Comparison of ENCODE assay signal across 15 cellular contexts in the genomic region with DNA sequence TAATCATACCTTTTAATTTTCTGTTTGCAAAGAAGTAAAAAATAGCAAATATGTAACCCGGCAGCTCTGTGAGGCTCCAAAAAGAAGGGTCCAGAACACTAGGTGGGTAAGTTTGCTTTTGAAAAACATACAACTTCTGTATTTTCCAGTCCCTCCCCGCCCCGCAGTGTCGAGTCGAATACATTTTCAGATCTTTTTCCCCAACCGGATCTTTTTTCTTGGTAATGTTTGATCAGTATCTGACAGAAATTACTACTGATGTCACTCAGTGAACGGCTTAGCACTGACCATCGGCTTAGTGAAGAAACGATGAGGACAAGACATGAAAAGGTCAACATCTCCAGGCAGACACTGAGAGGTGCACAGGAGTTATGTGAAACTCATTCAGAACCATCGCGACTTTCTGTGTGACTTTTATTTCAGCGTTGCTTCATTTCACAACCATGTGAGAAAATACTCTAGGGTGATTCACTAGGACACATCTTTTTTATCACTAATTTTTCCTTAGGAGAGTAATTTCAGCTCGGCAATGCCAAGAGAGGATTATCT. TPM values are rescaled to one million over a fixed set of nuclear protein-coding genes. Genes with fewer than 3 reads are reported as not detected.
DNase-seq lines count a peak whose midpoint lies in the region; ATAC-seq, FAIRE-seq and TF ChIP-seq lines count a peak whose summit lies in the region.
"Had no signal": no experiment of that assay in that cellular context is flagged by ENCODE, and none has a peak within 500 bp of the region (broad histone marks: within the 10 kb centered on the region; RNA-seq: fewer than 3 reads in every experiment).

No MANE protein-coding gene starts in this region.

- H3K4me3 Mint-ChIP-seq in GM23338 (peak overlapping the region; percentile 71), astrocyte (ENCODE audit: unreplicated experiment) (peak overlapping the region; percentile 64), immature natural killer cell (peak overlapping the region in 4 of 5 donors; percentile 6 to 56 (median 28))
- H3K4me3 Mint-ChIP-seq: activated CD4-positive, alpha-beta T cell treated with anti-CD3 and anti-CD28 coated beads, Interleukin-2, amount 10 ng/mL, durations not matched to agents 24 days and 14 days had no signal

- H3K27me3 ChIP-seq in GM23338 (ENCODE audit: insufficient read depth) (peaks cover 85% of the 10 kb centered on the region), astrocyte (ENCODE audit: insufficient read depth, low read length) (peaks cover 54% of the 10 kb centered on the region), smooth muscle cell (ENCODE audit: low read depth) (peaks cover 97% of the 10 kb centered on the region)

- H3F3A ChIP-seq in GM23338 (replicated peaks; ENCODE audit: low read depth) = peaks cover 4% of the 10 kb centered on the region; the same call in 1 of the 2 replicates
- H3F3A ChIP-seq in smooth muscle cell (ENCODE audit: low read depth) = no peaks in the 10 kb centered on the region

- H3K27ac Mint-ChIP-seq in GM23338 (no peak overlapping the region), astrocyte (ENCODE audit: unreplicated experiment) (no peak overlapping the region), immature natural killer cell (no peak overlapping the region)
- H3K27ac Mint-ChIP-seq: activated CD4-positive, alpha-beta T cell treated with anti-CD3 and anti-CD28 coated beads, Interleukin-2, amount 10 ng/mL, durations not matched to agents 24 days and 14 days; T-cell had no signal

- H3K4me1 Mint-ChIP-seq in GM23338 = peaks cover 20% of the 10 kb centered on the region
- H3K4me1 Mint-ChIP-seq in astrocyte (ENCODE audit: low read depth, unreplicated experiment) = peaks cover 9% of the 10 kb centered on the region
- peaks cover 22 to 34% of the 10 kb centered on the region in 2 donors for H3K4me1 Mint-ChIP-seq in immature natural killer cell

- H3K9me3 ChIP-seq in astrocyte (ENCODE audit: insufficient read depth, low read depth, low read length) (peaks cover 2% of the 10 kb centered on the region), smooth muscle cell (replicated peaks; ENCODE audit: low read depth) (no peaks in the 10 kb centered on the region)
- H3K9me3 ChIP-seq: left lung had no signal

- peaks cover 64% of the 10 kb centered on the region for H3K27me3 Mint-ChIP-seq in GM23338 (ENCODE audit: insufficient read depth, low read depth, poor library complexity)
- H3K27me3 Mint-ChIP-seq in astrocyte (ENCODE audit: low read depth, unreplicated experiment) = peaks cover 46% of the 10 kb centered on the region
- H3K27me3 Mint-ChIP-seq in immature natural killer cell (ENCODE audit: low read depth in 3 of 3) = peaks cover 9 to 34% (median 32%) of the 10 kb centered on the region in 3 donors

- no peaks in the 10 kb centered on the region; the same call in 2 of the 3 replicates for H3K36me3 Mint-ChIP-seq in GM23338 (ENCODE audit: low read depth)
- H3K36me3 Mint-ChIP-seq in astrocyte (ENCODE audit: low read depth, unreplicated experiment) = no peaks in the 10 kb centered on the region
- H3K36me3 Mint-ChIP-seq in immature natural killer cell = peaks cover 15 to 29% (median 28%) of the 10 kb centered on the region in 3 donors

- no peak for FAIRE-seq in astrocyte (lab: Jason Lieb, UNC)

- H3K79me2 ChIP-seq in GM23338 (replicated peaks; ENCODE audit: insufficient read depth) (no peaks in the 10 kb centered on the region), astrocyte (ENCODE audit: insufficient read depth, low read length) (no peaks in the 10 kb centered on the region), smooth muscle cell (ENCODE audit: low read depth) (no peaks in the 10 kb centered on the region)

- DNase-seq in GM23338 (ENCODE audit: low spot score) = no peak
- DNase-seq in astrocyte (ENCODE audit: low read depth) = no peak
- no peak for DNase-seq in immature natural killer cell
- no peak for DNase-seq in smooth muscle cell (lab: John Stamatoyannopoulos, UW; ENCODE audit: unreplicated experiment)
- no peak for DNase-seq in D341Med (ENCODE audit: low spot score)
- DNase-seq in NCI-H82 treated with DMSO at 0.1 percent for 48 hours (lab: John Stamatoyannopoulos, UW; ENCODE audit: unreplicated experiment) = no peak
- DNase-seq: activated CD4-positive, alpha-beta T cell treated with anti-CD3 and anti-CD28 coated beads, Interleukin-2, amount 10 ng/mL, durations not matched to agents 24 days and 14 days; activated gamma-delta T cell; Karpas-422; NCI-H2081 treated with DMSO at 0.1 percent for 48 hours; stimulated activated naive CD4-positive, alpha-beta T cell; T-cell had no signal

- H3K9ac ChIP-seq in astrocyte (ENCODE audit: low read length) = no peak overlapping the region
- no peak overlapping the region for H3K9ac ChIP-seq in smooth muscle cell (ENCODE audit: low read depth)

- H3K9me3 Mint-ChIP-seq in GM23338 = no peaks in the 10 kb centered on the region
- peaks cover 11% of the 10 kb centered on the region for H3K9me3 Mint-ChIP-seq in astrocyte (ENCODE audit: unreplicated experiment)
- H3K9me3 Mint-ChIP-seq in immature natural killer cell = peaks cover 0 to 4% (median 0%) of the 10 kb centered on the region in 6 donors
- H3K9me3 Mint-ChIP-seq: activated CD4-positive, alpha-beta T cell treated with anti-CD3 and anti-CD28 coated beads, Interleukin-2, amount 10 ng/mL, durations not matched to agents 24 days and 14 days; T-cell had no signal

- 8% methylated on average over 13 of the region's 13 CpGs for WGBS in smooth muscle cell (ENCODE audit: low lambda C conversion rate)

- H3K4me1 ChIP-seq in GM23338 (ENCODE audit: insufficient read depth) (peaks cover 31% of the 10 kb centered on the region), astrocyte (ENCODE audit: insufficient read depth, low read length) (peaks cover 12% of the 10 kb centered on the region), smooth muscle cell (ENCODE audit: low read depth) (peaks cover 25% of the 10 kb centered on the region)

- H3K27ac ChIP-seq in GM23338 (ENCODE audit: low read depth) = no peak overlapping the region
- H3K27ac ChIP-seq in astrocyte (ENCODE audit: low read depth, low read length) = no peak overlapping the region
- no peak overlapping the region for H3K27ac ChIP-seq in smooth muscle cell (ENCODE audit: low read depth)
- H3K27ac ChIP-seq: left lung had no signal

- H3K4me2 ChIP-seq in GM23338 = peak overlapping the region; percentile 91
- H3K4me2 ChIP-seq in astrocyte (ENCODE audit: low read length) = peak overlapping the region; percentile 80
- peak overlapping the region; percentile 85 for H3K4me2 ChIP-seq in smooth muscle cell

- H2AFZ ChIP-seq in GM23338 (no peak overlapping the region; the same call in 1 of the 2 replicates), astrocyte (ENCODE audit: low read depth, low read length) (no peak overlapping the region), smooth muscle cell (ENCODE audit: low read depth) (no peak overlapping the region)

- H4K20me1 ChIP-seq in GM23338 (replicated peaks; ENCODE audit: insufficient read depth) (peaks cover 28% of the 10 kb centered on the region), astrocyte (ENCODE audit: insufficient read depth, low read length) (peaks cover 16% of the 10 kb centered on the region), smooth muscle cell (ENCODE audit: low read depth) (peaks cover 6% of the 10 kb centered on the region)

- H3K4me3 ChIP-seq in GM23338 (peak overlapping the region; percentile 68), astrocyte (ENCODE audit: insufficient read depth, low read depth, low read length) (peak overlapping the region; percentile 34), smooth muscle cell (peak overlapping the region; percentile 48)

- TF ChIP-seq CTCF in GM23338 (conservative IDR thresholded peaks at IDR 0.05; ENCODE audit: low read depth in 2 of 2) (no peak), astrocyte (IDR thresholded peaks at IDR 0.05; ENCODE audit: insufficient read depth, low read depth, low read length) (no peak), smooth muscle cell (IDR thresholded peaks at IDR 0.05; ENCODE audit: borderline replicate concordance, insufficient read depth, poor library complexity, severe bottlenecking) (no peak)

- ATAC-seq in GM23338 (no peak), GM19452 (IDR thresholded peaks at IDR 0.05; ENCODE audit: unreplicated experiment) (no peak), HG03159 (IDR thresholded peaks at IDR 0.05; ENCODE audit: unreplicated experiment) (no peak)

- H3K36me3 ChIP-seq in GM23338 (ENCODE audit: insufficient read depth) (no peaks in the 10 kb centered on the region), astrocyte (ENCODE audit: insufficient read depth, low read length) (no peaks in the 10 kb centered on the region), smooth muscle cell (ENCODE audit: low read depth) (no peaks in the 10 kb centered on the region)
- H3K36me3 ChIP-seq: left lung had no signal

- no peaks in the 10 kb centered on the region for H3K9me2 ChIP-seq in GM23338 (ENCODE audit: insufficient read depth)

TF ChIP-seq in GM23338, 12 proteins besides CTCF, POLR2A, EP300 and RAD21 (continues in another document):
- TF ChIP-seq, protein P1, sequence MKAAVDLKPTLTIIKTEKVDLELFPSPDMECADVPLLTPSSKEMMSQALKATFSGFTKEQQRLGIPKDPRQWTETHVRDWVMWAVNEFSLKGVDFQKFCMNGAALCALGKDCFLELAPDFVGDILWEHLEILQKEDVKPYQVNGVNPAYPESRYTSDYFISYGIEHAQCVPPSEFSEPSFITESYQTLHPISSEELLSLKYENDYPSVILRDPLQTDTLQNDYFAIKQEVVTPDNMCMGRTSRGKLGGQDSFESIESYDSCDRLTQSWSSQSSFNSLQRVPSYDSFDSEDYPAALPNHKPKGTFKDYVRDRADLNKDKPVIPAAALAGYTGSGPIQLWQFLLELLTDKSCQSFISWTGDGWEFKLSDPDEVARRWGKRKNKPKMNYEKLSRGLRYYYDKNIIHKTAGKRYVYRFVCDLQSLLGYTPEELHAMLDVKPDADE (IDR thresholded peaks at IDR 0.05) = no peak
- TF ChIP-seq ZNF331 (CRISPR knock-in tag; IDR thresholded peaks at IDR 0.05; ENCODE audit: low read depth) (no peak), ZNF114 (CRISPR knock-in tag; IDR thresholded peaks at IDR 0.05) (no peak), STAT1 (IDR thresholded peaks at IDR 0.05; ENCODE audit: unreplicated experiment) (no peak), CREB1 (CRISPR knock-in tag; IDR thresholded peaks at IDR 0.05; ENCODE audit: low read depth) (no peak), JUNB (IDR thresholded peaks at IDR 0.05; ENCODE audit: unreplicated experiment) (no peak)

RNA-seq across cellular contexts. Expression of gene ISL2, which starts 11.0 kb away (rescaled TPM):
- total RNA-seq in GM23338 (2014; rRNA removed; shearing (Covaris generic)) = 2.2 and 2.7 TPM in 2 replicates
- polyA plus RNA-seq in GM23338 (2016; fragmentation: Nextera tagmentation; extraction: Ambion mirVana) (0.65 and 1.0 TPM in 2 replicates), immature natural killer cell (not detected), smooth muscle cell (0.35 TPM in 1 of 2 replicates, not detected in the other)
- total RNA-seq in astrocyte (1.3 and 2.1 TPM in 2 replicates), smooth muscle cell (0.22 and 0.45 TPM in 2 replicates)

RNA-seq across cellular contexts. Expression of gene ETFA, which starts 36.3 kb away (rescaled TPM):
- total RNA-seq in GM23338 (2014; rRNA removed; shearing (Covaris generic)) = 52.9 and 62.3 TPM in 2 replicates
- polyA plus RNA-seq in GM23338 (2016; fragmentation: Nextera tagmentation; extraction: Ambion mirVana) (61.7 and 69.1 TPM in 2 replicates), immature natural killer cell (100 to 1,000 TPM; 146 to 157 (median 157) TPM), smooth muscle cell (110 and 119 TPM in 2 replicates)
- total RNA-seq in astrocyte (123 and 126 TPM in 2 replicates), smooth muscle cell (79.4 and 98.0 TPM in 2 replicates)
